In genomic region chr9:107046692-107047091, GRCh38 we compare ENCODE assay signal across 15 cellular contexts.
DNase-seq lines count a peak whose midpoint lies in the region; ATAC-seq and TF ChIP-seq lines count a peak whose summit lies in the region.
"Had no signal": no experiment of that assay in that cellular context is flagged by ENCODE, and none has a peak within 500 bp of the region (broad histone marks: within the 10 kb centered on the region; RNA-seq: fewer than 3 reads in every experiment).

No MANE protein-coding gene starts in this region.

- H3K4me3 Mint-ChIP-seq in type B pancreatic cell (no peak overlapping the region), HFFc6 (no peak overlapping the region)
- no peak overlapping the region for H3K4me3 Mint-ChIP-seq in activated T-helper 2 cell treated with anti-CD3 and anti-CD28 coated beads, Interferon-gamma antibody, Interleukin-2, Interleukin-4, amounts not matched to agents 10 μg/mL and 5 μg/mL and 100 μg/mL, durations not matched to agents 14 hours and 24 hours and 36 hours (ENCODE audit: low read depth)
- H3K4me3 Mint-ChIP-seq: neural crest cell had no signal

- ATAC-seq in GM19452 (IDR thresholded peaks at IDR 0.05; ENCODE audit: unreplicated experiment): peak; percentile 87
- ATAC-seq in HG02798 (IDR thresholded peaks at IDR 0.05; ENCODE audit: poor library complexity, unreplicated experiment): peak; percentile 96
- ATAC-seq in HG03442 (IDR thresholded peaks at IDR 0.05; ENCODE audit: unreplicated experiment): peak; percentile 94
- ATAC-seq: left lobe of liver had no signal

- H3K27ac Mint-ChIP-seq in type B pancreatic cell (no peak overlapping the region), HFFc6 (no peak overlapping the region)
- no peak overlapping the region for H3K27ac Mint-ChIP-seq in activated T-helper 2 cell treated with anti-CD3 and anti-CD28 coated beads, Interferon-gamma antibody, Interleukin-2, Interleukin-4, amounts not matched to agents 10 μg/mL and 5 μg/mL and 100 μg/mL, durations not matched to agents 14 hours and 24 hours and 36 hours

- H3K4me1 Mint-ChIP-seq in type B pancreatic cell (ENCODE audit: unreplicated experiment) (peaks cover 10% of the 10 kb centered on the region), HFFc6 (ENCODE audit: low read depth) (no peaks in the 10 kb centered on the region)
- H3K4me1 Mint-ChIP-seq in activated T-helper 2 cell treated with anti-CD3 and anti-CD28 coated beads, Interferon-gamma antibody, Interleukin-2, Interleukin-4, amounts not matched to agents 10 μg/mL and 5 μg/mL and 100 μg/mL, durations not matched to agents 14 hours and 24 hours and 36 hours (ENCODE audit: low read depth): no peaks in the 10 kb centered on the region

- intact Hi-C loops in activated T-helper 2 cell treated with anti-CD3 and anti-CD28 coated beads, Interferon-gamma antibody, Interleukin-2, Interleukin-4, amounts not matched to agents 10 μg/mL and 5 μg/mL and 100 μg/mL, durations not matched to agents 14 hours and 24 hours and 36 hours (cut with micrococcal nuclease): no loop called here

- H3K27me3 Mint-ChIP-seq in type B pancreatic cell: no peaks in the 10 kb centered on the region
- H3K27me3 Mint-ChIP-seq in HFFc6 (ENCODE audit: insufficient read depth): peaks cover 8% of the 10 kb centered on the region; the same call in 1 of the 2 replicates
- no peaks in the 10 kb centered on the region for H3K27me3 Mint-ChIP-seq in activated T-helper 2 cell treated with anti-CD3 and anti-CD28 coated beads, Interferon-gamma antibody, Interleukin-2, Interleukin-4, amounts not matched to agents 10 μg/mL and 5 μg/mL and 100 μg/mL, durations not matched to agents 14 hours and 24 hours and 36 hours (ENCODE audit: low read depth)

- DNase-seq in GM12864 (ENCODE audit: low read depth) (peak; percentile 12), hippocampal formation (lab: John Stamatoyannopoulos, UW) (no peak), type B pancreatic cell (ENCODE audit: extremely low spot score, unreplicated experiment) (no peak), HFFc6 (no peak)
- DNase-seq in activated T-helper 2 cell treated with anti-CD3 and anti-CD28 coated beads, Interferon-gamma antibody, Interleukin-2, Interleukin-4, amounts not matched to agents 10 μg/mL and 5 μg/mL and 100 μg/mL, durations not matched to agents 14 hours and 24 hours and 36 hours (ENCODE audit: low spot score): no peak
- DNase-seq: DMS79 treated with DMSO at 0.1 percent for 48 hours; effector CD4-positive, alpha-beta T cell; GM23248; stimulated activated CD4-positive, alpha-beta T cell treated with anti-CD3 and anti-CD28 coated beads, Interleukin-12 subunit alpha, Interleukin-12 subunit beta, amount 100 ng/mL, for 4 hours had no signal

- TF ChIP-seq CTCF in GM12864 (IDR thresholded peaks at IDR 0.05; ENCODE audit: low read depth, low read length, missing control alignments) (no peak), type B pancreatic cell (conservative IDR thresholded peaks at IDR 0.05) (no peak), HFFc6 (IDR thresholded peaks at IDR 0.05) (no peak)

- H3K36me3 Mint-ChIP-seq in type B pancreatic cell (no peaks in the 10 kb centered on the region), HFFc6 (ENCODE audit: low read depth) (no peaks in the 10 kb centered on the region)
- H3K36me3 Mint-ChIP-seq in activated T-helper 2 cell treated with anti-CD3 and anti-CD28 coated beads, Interferon-gamma antibody, Interleukin-2, Interleukin-4, amounts not matched to agents 10 μg/mL and 5 μg/mL and 100 μg/mL, durations not matched to agents 14 hours and 24 hours and 36 hours (ENCODE audit: low read depth): no peaks in the 10 kb centered on the region

- H3K4me3 ChIP-seq in GM12864 (ENCODE audit: low read depth, low read length): no peak overlapping the region
- H3K4me3 ChIP-seq: ascending aorta, GM23248 had no signal

- H3K9me3 Mint-ChIP-seq in type B pancreatic cell (no peaks in the 10 kb centered on the region), HFFc6 (no peaks in the 10 kb centered on the region)
- H3K9me3 Mint-ChIP-seq in activated T-helper 2 cell treated with anti-CD3 and anti-CD28 coated beads, Interferon-gamma antibody, Interleukin-2, Interleukin-4, amounts not matched to agents 10 μg/mL and 5 μg/mL and 100 μg/mL, durations not matched to agents 14 hours and 24 hours and 36 hours: no peaks in the 10 kb centered on the region
